35 cellular contexts compared by ENCODE assay signal in the genomic region with DNA sequence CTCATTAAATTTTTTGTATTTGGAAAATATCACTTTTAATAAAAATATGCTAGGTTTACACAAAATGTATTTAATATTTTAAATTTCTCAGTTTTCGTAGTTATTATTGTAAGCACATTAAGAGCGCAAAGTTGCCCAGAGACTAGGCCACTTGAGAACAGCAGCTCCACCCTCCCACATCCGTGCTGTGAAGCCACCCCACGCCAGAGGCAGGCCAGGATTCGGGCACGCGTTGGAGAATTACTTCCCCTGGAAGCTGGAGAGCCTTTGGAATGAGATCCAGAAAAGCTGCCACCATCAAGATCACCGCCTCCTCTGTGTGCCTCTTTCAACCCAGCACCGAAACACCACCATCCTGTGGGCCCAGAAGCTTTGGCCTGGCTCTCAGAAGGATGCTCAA. TPM values are rescaled to one million over a fixed set of nuclear protein-coding genes. Genes with fewer than 3 reads are reported as not detected.
"Had no signal": no experiment of that assay in that cellular context is flagged by ENCODE, and none has a peak within 500 bp of the region (broad histone marks: within the 10 kb centered on the region; RNA-seq: fewer than 3 reads in every experiment).

No MANE protein-coding gene starts in this region.

- H3K27ac ChIP-seq: ascending aorta, breast epithelium, cardiac muscle cell, colonic mucosa, epithelial cell of prostate, esophagus squamous epithelium, gastroesophageal sphincter, heart right ventricle, hepatocyte had no signal

- DNase-seq: activated CD4-positive, alpha-beta memory T cell treated with anti-CD3 and anti-CD28 coated beads, Interleukin-2, amount 10 ng/mL, durations not matched to agents 7 days and 5 days; activated CD4-positive, alpha-beta T cell treated with anti-CD3 and anti-CD28 coated beads for 1 hour; activated CD4-positive, alpha-beta T cell treated with anti-CD3 and anti-CD28 coated beads for 4 hours; activated CD4-positive, alpha-beta T cell treated with anti-CD3 and anti-CD28 coated beads, Interleukin-2, amount 10 ng/mL, durations not matched to agents 7 days and 5 days; activated CD4-positive, alpha-beta T cell treated with anti-CD3 and anti-CD28 coated beads, Interleukin-2, amount 50 U/mL, for 4 hours; activated CD8-positive, alpha-beta memory T cell treated with anti-CD3 and anti-CD28 coated beads, Interleukin-2, amount 50 U/mL, for 48 hours; activated gamma-delta T cell; activated naive CD4-positive, alpha-beta T cell; activated naive CD4-positive, alpha-beta T cell treated with anti-CD3 and anti-CD28 coated beads, Interleukin-2, amount 10 ng/mL, durations not matched to agents 7 days and 5 days; activated naive CD8-positive, alpha-beta T cell treated with anti-CD3 and anti-CD28 coated beads, Interleukin-2, amount 10 ng/mL, durations not matched to agents 7 days and 5 days; activated T-cell treated with anti-CD3 and anti-CD28 coated beads for 4 hours; activated T-cell treated with anti-CD3 and anti-CD28 coated beads, Interleukin-2, amount 50 U/mL, for 24 hours; activated T-cell treated with anti-CD3 and anti-CD28 coated beads, Interleukin-2, amount 50 U/mL, for 72 hours; central memory CD4-positive, alpha-beta T cell; cerebellar nuclear complex; colonic mucosa; effector CD8-positive, alpha-beta T cell; esophagus squamous epithelium; foreskin melanocyte; heart right ventricle had no signal

- H3K4me3 Mint-ChIP-seq: activated CD4-positive, alpha-beta memory T cell treated with anti-CD3 and anti-CD28 coated beads, Interleukin-2, amount 10 ng/mL, durations not matched to agents 7 days and 5 days; activated CD4-positive, alpha-beta T cell treated with anti-CD3 and anti-CD28 coated beads, Interleukin-2, amount 10 ng/mL, durations not matched to agents 7 days and 5 days; activated naive CD4-positive, alpha-beta T cell treated with anti-CD3 and anti-CD28 coated beads, Interleukin-2, amount 10 ng/mL, durations not matched to agents 7 days and 5 days; activated naive CD8-positive, alpha-beta T cell treated with anti-CD3 and anti-CD28 coated beads, Interleukin-2, amount 10 ng/mL, durations not matched to agents 7 days and 5 days; activated T-cell treated with anti-CD3 and anti-CD28 coated beads, Interleukin-2, amount 50 U/mL, for 24 hours; activated T-cell treated with anti-CD3 and anti-CD28 coated beads, Interleukin-2, amount 50 U/mL, for 72 hours; brain; WTC11 had no signal

- H3K4me1 ChIP-seq: ascending aorta, breast epithelium, colonic mucosa had no signal

- H3K36me3 Mint-ChIP-seq: activated naive CD8-positive, alpha-beta T cell treated with anti-CD3 and anti-CD28 coated beads, Interleukin-2, amount 10 ng/mL, durations not matched to agents 7 days and 5 days had no signal

- H3K36me3 ChIP-seq: ascending aorta, breast epithelium, cardiac muscle cell, colonic mucosa, esophagus squamous epithelium, gastroesophageal sphincter, heart right ventricle had no signal

- H3K4me3 ChIP-seq: ascending aorta, breast epithelium, cardiac muscle cell, colonic mucosa, esophagus squamous epithelium, gastroesophageal sphincter, heart right ventricle, hepatocyte had no signal

- H3K9me3 ChIP-seq: ascending aorta, colonic mucosa had no signal

- H3K27ac Mint-ChIP-seq: activated CD4-positive, alpha-beta memory T cell treated with anti-CD3 and anti-CD28 coated beads, Interleukin-2, amount 10 ng/mL, durations not matched to agents 7 days and 5 days; activated CD4-positive, alpha-beta T cell treated with anti-CD3 and anti-CD28 coated beads, Interleukin-2, amount 10 ng/mL, durations not matched to agents 7 days and 5 days; activated naive CD4-positive, alpha-beta T cell treated with anti-CD3 and anti-CD28 coated beads, Interleukin-2, amount 10 ng/mL, durations not matched to agents 7 days and 5 days; activated naive CD4-positive, alpha-beta T cell treated with anti-CD3 and anti-CD28 coated beads, Interleukin-2, amount 50 U/mL, for 72 hours; activated naive CD8-positive, alpha-beta T cell treated with anti-CD3 and anti-CD28 coated beads, Interleukin-2, amount 10 ng/mL, durations not matched to agents 7 days and 5 days; activated T-cell treated with anti-CD3 and anti-CD28 coated beads, Interleukin-2, amount 50 U/mL, for 24 hours; activated T-cell treated with anti-CD3 and anti-CD28 coated beads, Interleukin-2, amount 50 U/mL, for 72 hours; brain; WTC11 had no signal

- H3K4me1 Mint-ChIP-seq: activated CD4-positive, alpha-beta memory T cell treated with anti-CD3 and anti-CD28 coated beads, Interleukin-2, amount 10 ng/mL, durations not matched to agents 7 days and 5 days; activated CD4-positive, alpha-beta T cell treated with anti-CD3 and anti-CD28 coated beads, Interleukin-2, amount 10 ng/mL, durations not matched to agents 7 days and 5 days; activated naive CD4-positive, alpha-beta T cell treated with anti-CD3 and anti-CD28 coated beads, Interleukin-2, amount 10 ng/mL, durations not matched to agents 7 days and 5 days; activated naive CD8-positive, alpha-beta T cell treated with anti-CD3 and anti-CD28 coated beads, Interleukin-2, amount 10 ng/mL, durations not matched to agents 7 days and 5 days; brain had no signal

- ATAC-seq: activated naive CD4-positive, alpha-beta T cell treated with anti-CD3 and anti-CD28 coated beads, Interleukin-2, amount 50 U/mL, for 72 hours; activated T-cell treated with anti-CD3 and anti-CD28 coated beads, Interleukin-2, amount 50 U/mL, for 72 hours; gastroesophageal sphincter; heart right ventricle; WTC11 had no signal

- H3K27me3 ChIP-seq: hepatocyte had no signal

RNA-seq across cellular contexts. Expression of a gene that starts 41.0 kb away (rescaled TPM):
- total RNA-seq: activated CD4-positive, alpha-beta memory T cell treated with anti-CD3 and anti-CD28 coated beads, Interleukin-2, amount 10 ng/mL, durations not matched to agents 7 days and 5 days; activated CD4-positive, alpha-beta T cell treated with anti-CD3 and anti-CD28 coated beads, Interleukin-2, amount 10 ng/mL, durations not matched to agents 7 days and 5 days; activated naive CD4-positive, alpha-beta T cell treated with anti-CD3 and anti-CD28 coated beads, Interleukin-2, amount 50 U/mL, for 72 hours; activated naive CD8-positive, alpha-beta T cell treated with anti-CD3 and anti-CD28 coated beads, Interleukin-2, amount 10 ng/mL, durations not matched to agents 7 days and 5 days; activated T-cell treated with anti-CD3 and anti-CD28 coated beads, Interleukin-2, amount 50 U/mL, for 72 hours; ascending aorta; breast epithelium; cardiac muscle cell; colonic mucosa; dermis microvascular lymphatic vessel endothelial cell; endothelial cell of umbilical vein; esophagus squamous epithelium; fibroblast of lung; fibroblast of villous mesenchyme; gastroesophageal sphincter; glomerular endothelial cell; heart right ventricle; hepatocyte; WTC11 had no signal
- polyA plus RNA-seq: cardiac muscle cell, endothelial cell of umbilical vein, esophagus, fibroblast of lung, heart right ventricle, hepatocyte had no signal
